ENCODE assay signal across 1 cellular context in genomic region chr1:205140113-205140512, GRCh38.
TF ChIP-seq lines count a peak whose summit lies in the region.

No MANE protein-coding gene starts in this region.

TF ChIP-seq in K562, 482 proteins besides CTCF, POLR2A, EP300 and RAD21:
- TF ChIP-seq ARID4B (CRISPR knock-in tag; IDR thresholded peaks at IDR 0.05) (peak; percentile 31; the same call in 1 of the 2 replicates), KLF16 (IDR thresholded peaks at IDR 0.05) (no peak), PURB (CRISPR knock-in tag; IDR thresholded peaks at IDR 0.05; ENCODE audit: low read depth) (no peak)
